Comparison of ENCODE assay signal across 12 cellular contexts in genomic region chr3:43291546-43291945, GRCh38. TPM values are rescaled to one million over a fixed set of nuclear protein-coding genes. Genes with fewer than 3 reads are reported as not detected.
A peak's percentile ranks its signal among the peaks of the same experiment; 100 is the strongest.
DNase-seq lines count a peak whose midpoint lies in the region; ATAC-seq and TF ChIP-seq lines count a peak whose summit lies in the region.
"Had no signal": no experiment of that assay in that cellular context is flagged by ENCODE, and none has a peak within 500 bp of the region (broad histone marks: within the 10 kb centered on the region; RNA-seq: fewer than 3 reads in every experiment).

No MANE protein-coding gene starts in this region.

- no peaks in the 10 kb centered on the region for H3K9me3 ChIP-seq in gastroesophageal sphincter
- H3K9me3 ChIP-seq in suprapubic skin = no peaks in the 10 kb centered on the region

- no peak for DNase-seq in activated naive CD4-positive, alpha-beta T cell treated with anti-CD3 and anti-CD28 coated beads for 36 hours
- no peak for DNase-seq in activated naive CD4-positive, alpha-beta T cell treated with Interleukin-2 at 50 U/mL for 16 hours
- no peak for DNase-seq in activated CD4-positive, alpha-beta memory T cell treated with anti-CD3 and anti-CD28 coated beads for 36 hours
- no peak for DNase-seq in suprapubic skin (ENCODE audit: low spot score in 2 of 2)
- no peak for DNase-seq in NCI-H2029 (lab: John Stamatoyannopoulos, UW)
- DNase-seq in stimulated activated CD4-positive, alpha-beta T cell treated with anti-CD3 and anti-CD28 coated beads, Interleukin-15, amount 100 ng/mL, for 24 hours = no peak
- DNase-seq in iPS-NIHi11 (ENCODE audit: low spot score) = no peak
- DNase-seq: GF-D8, left colon, NCI-H510A, retina had no signal

- H3K27me3 ChIP-seq in gastroesophageal sphincter = no peaks in the 10 kb centered on the region
- H3K27me3 ChIP-seq in suprapubic skin = no peaks in the 10 kb centered on the region

- H3K36me3 ChIP-seq in gastroesophageal sphincter = no peaks in the 10 kb centered on the region
- H3K36me3 ChIP-seq in suprapubic skin = no peaks in the 10 kb centered on the region

- H3K4me1 ChIP-seq in gastroesophageal sphincter (peaks cover 21 to 95% (median 24%) of the 10 kb centered on the region in 3 donors), suprapubic skin (peaks cover 86% of the 10 kb centered on the region)

- H3K27ac ChIP-seq in gastroesophageal sphincter (peak overlapping the region in 3 of 4 donors; percentile 3 to 53 (median 41)), suprapubic skin (no peak overlapping the region)

- H3K4me3 ChIP-seq in gastroesophageal sphincter (no peak overlapping the region), suprapubic skin (peak overlapping the region; percentile 29)

- TF ChIP-seq CTCF in gastroesophageal sphincter (IDR thresholded peaks at IDR 0.05) (no peak), suprapubic skin (IDR thresholded peaks at IDR 0.05) (no peak)

- peak overlapping the region; percentile 82 for H3K27ac Mint-ChIP-seq in activated naive CD4-positive, alpha-beta T cell treated with anti-CD3 and anti-CD28 coated beads for 36 hours
- H3K27ac Mint-ChIP-seq in activated CD4-positive, alpha-beta memory T cell treated with anti-CD3 and anti-CD28 coated beads for 36 hours = peak overlapping the region; percentile 94

- peaks cover 72% of the 10 kb centered on the region for H3K4me1 Mint-ChIP-seq in activated naive CD4-positive, alpha-beta T cell treated with anti-CD3 and anti-CD28 coated beads for 36 hours (ENCODE audit: low read depth)
- H3K4me1 Mint-ChIP-seq in activated CD4-positive, alpha-beta memory T cell treated with anti-CD3 and anti-CD28 coated beads for 36 hours (ENCODE audit: low read depth) = peaks cover 72% of the 10 kb centered on the region

- POLR2A ChIA-PET in activated CD4-positive, alpha-beta memory T cell treated with anti-CD3 and anti-CD28 coated beads for 36 hours (lab: Charles Lee) = no interaction called here

- ATAC-seq in gastroesophageal sphincter = no peak
- ATAC-seq: left colon had no signal

- H3K9me3 Mint-ChIP-seq in activated naive CD4-positive, alpha-beta T cell treated with anti-CD3 and anti-CD28 coated beads for 36 hours = no peaks in the 10 kb centered on the region
- no peaks in the 10 kb centered on the region for H3K9me3 Mint-ChIP-seq in activated CD4-positive, alpha-beta memory T cell treated with anti-CD3 and anti-CD28 coated beads for 36 hours

- TF ChIP-seq EP300 in gastroesophageal sphincter (IDR thresholded peaks at IDR 0.05) = no peak
- no peak for TF ChIP-seq EP300 in suprapubic skin (IDR thresholded peaks at IDR 0.05)

- CTCF ChIA-PET in activated naive CD4-positive, alpha-beta T cell treated with anti-CD3 and anti-CD28 coated beads for 36 hours (lab: Charles Lee) = no interaction called here
- CTCF ChIA-PET in activated CD4-positive, alpha-beta memory T cell treated with anti-CD3 and anti-CD28 coated beads for 36 hours (lab: Charles Lee) = no interaction called here

- H3K36me3 Mint-ChIP-seq in activated naive CD4-positive, alpha-beta T cell treated with anti-CD3 and anti-CD28 coated beads for 36 hours (ENCODE audit: low read depth) = no peaks in the 10 kb centered on the region
- H3K36me3 Mint-ChIP-seq in activated CD4-positive, alpha-beta memory T cell treated with anti-CD3 and anti-CD28 coated beads for 36 hours = peaks cover 12% of the 10 kb centered on the region

- H3K27me3 Mint-ChIP-seq in activated naive CD4-positive, alpha-beta T cell treated with anti-CD3 and anti-CD28 coated beads for 36 hours (ENCODE audit: low read depth) = no peaks in the 10 kb centered on the region
- H3K27me3 Mint-ChIP-seq in activated CD4-positive, alpha-beta memory T cell treated with anti-CD3 and anti-CD28 coated beads for 36 hours = no peaks in the 10 kb centered on the region

- peak overlapping the region; percentile 44 for H3K4me3 Mint-ChIP-seq in activated naive CD4-positive, alpha-beta T cell treated with anti-CD3 and anti-CD28 coated beads for 36 hours
- H3K4me3 Mint-ChIP-seq in activated CD4-positive, alpha-beta memory T cell treated with anti-CD3 and anti-CD28 coated beads for 36 hours = peak overlapping the region; percentile 25

- intact Hi-C loops in activated naive CD4-positive, alpha-beta T cell treated with anti-CD3 and anti-CD28 coated beads for 36 hours (cut with micrococcal nuclease) = no loop called here
- intact Hi-C loops in activated CD4-positive, alpha-beta memory T cell treated with anti-CD3 and anti-CD28 coated beads for 36 hours (cut with micrococcal nuclease) = loop anchor here (2.0 to 5.0 kb wide), 3 partner anchors 13 to 211 kb away; no protein-coding TSS in a partner anchor

- no peak for TF ChIP-seq POLR2A in gastroesophageal sphincter (IDR thresholded peaks at IDR 0.05)
- no peak for TF ChIP-seq POLR2A in suprapubic skin (IDR thresholded peaks at IDR 0.05)

- WGBS in gastroesophageal sphincter (ENCODE audit: low coverage in 1 of 2), 2 donors = 62% methylated on average over 1 of the region's 1 CpG; no CpG with 5 or more reads in 1 of the 2 donors
- WGBS in suprapubic skin = 91% methylated on average over 1 of the region's 1 CpG

RNA-seq across cellular contexts. Expression of gene SNRK, which starts 5.2 kb away (rescaled TPM):
- total RNA-seq in activated naive CD4-positive, alpha-beta T cell treated with anti-CD3 and anti-CD28 coated beads for 36 hours = 10 to 100 TPM; 21.1 TPM
- 10 to 100 TPM; 23.9 to 24.4 TPM for total RNA-seq in activated CD4-positive, alpha-beta memory T cell treated with anti-CD3 and anti-CD28 coated beads for 36 hours
- total RNA-seq in gastroesophageal sphincter = 10 to 100 TPM; 42.9 to 64.0 (median 49.1) TPM
- total RNA-seq in suprapubic skin = 100 to 1,000 TPM; 107 to 213 (median 177) TPM
